ENCODE assay signal across 1 cellular context in genomic region chr10:89297356-89297755, GRCh38.
TF ChIP-seq lines count a peak whose summit lies in the region.

No MANE protein-coding gene starts in this region.

TF ChIP-seq in GM23338, 12 proteins besides CTCF, POLR2A, EP300 and RAD21 (continued from another document):
- TF ChIP-seq REST (IDR thresholded peaks at IDR 0.05; ENCODE audit: unreplicated experiment) (no peak), STAT1 (IDR thresholded peaks at IDR 0.05; ENCODE audit: unreplicated experiment) (no peak), ZNF114 (CRISPR knock-in tag; IDR thresholded peaks at IDR 0.05) (no peak), NANOG (IDR thresholded peaks at IDR 0.05; ENCODE audit: borderline replicate concordance) (no peak), EZH2phosphoT487 (IDR thresholded peaks at IDR 0.05; ENCODE audit: unreplicated experiment) (no peak), JUNB (IDR thresholded peaks at IDR 0.05; ENCODE audit: unreplicated experiment) (no peak), ETS1 (IDR thresholded peaks at IDR 0.05) (no peak), ZNF462 (CRISPR knock-in tag; IDR thresholded peaks at IDR 0.05) (no peak), POLR2AphosphoS5 (IDR thresholded peaks at IDR 0.05; ENCODE audit: low read depth) (no peak)
